9 cellular contexts compared by ENCODE assay signal in genomic region chr5:32709789-32710334, GRCh38. TPM values are rescaled to one million over a fixed set of nuclear protein-coding genes. Genes with fewer than 3 reads are reported as not detected.
A peak's percentile ranks its signal among the peaks of the same experiment; 100 is the strongest.
DNase-seq lines count a peak whose midpoint lies in the region; ATAC-seq and TF ChIP-seq lines count a peak whose summit lies in the region.
"Had no signal": no experiment of that assay in that cellular context is flagged by ENCODE, and none has a peak within 500 bp of the region (broad histone marks: within the 10 kb centered on the region; RNA-seq: fewer than 3 reads in every experiment).

No MANE protein-coding gene starts in this region.

- H3K4me1 ChIP-seq in ectodermal cell (ENCODE audit: control insufficient read depth, insufficient read depth, low read length), result peaks cover 14% of the 10 kb centered on the region

- intact Hi-C loops in lower leg skin (cut with DNase I; ENCODE audit: low total_unique reads), result no loop called here

- H3K4me3 ChIP-seq in ectodermal cell (ENCODE audit: insufficient read depth, low read depth, low read length), result peak overlapping the region; percentile 31
- H3K4me3 ChIP-seq in lower leg skin (ENCODE audit: low read depth, poor library complexity, severe bottlenecking), result peak overlapping the region; percentile 53

- DNase-seq in DMS153 (lab: John Stamatoyannopoulos, UW), result peak; percentile 59
- DNase-seq in NCI-H1092 treated with DMSO at 0.1 percent for 48 hours (lab: John Stamatoyannopoulos, UW), result peak; percentile 57
- peak; percentile 87 for DNase-seq in UCSD-AML1 (lab: John Stamatoyannopoulos, UW; ENCODE audit: unreplicated experiment)
- no peak for DNase-seq in lower leg skin (ENCODE audit: low spot score in 2 of 2)
- DNase-seq in stimulated activated CD4-positive, alpha-beta T cell treated with anti-CD3 and anti-CD28 coated beads, Interleukin-4, amount 100 ng/mL, for 1 hour, result peak; percentile 38
- no peak for DNase-seq in mesenteric fat pad (ENCODE audit: low spot score)

- no peak overlapping the region for H3K27ac ChIP-seq in ectodermal cell (ENCODE audit: insufficient read depth, low read depth, low read length, poor library complexity, severe bottlenecking)

- TF ChIP-seq POLR2A in lower leg skin (IDR thresholded peaks at IDR 0.05), result no peak

- peaks cover 73% of the 10 kb centered on the region for H3K27me3 ChIP-seq in ectodermal cell (ENCODE audit: control insufficient read depth, insufficient read depth, low read length, poor library complexity, severe bottlenecking)

- H3K36me3 ChIP-seq in ectodermal cell (ENCODE audit: control insufficient read depth, insufficient read depth, low read length), result no peaks in the 10 kb centered on the region

- peak; percentile 43 for ATAC-seq in GM21786 (IDR thresholded peaks at IDR 0.05; ENCODE audit: unreplicated experiment)

- 1% methylated on average over 39 of the region's 39 CpGs for WGBS in ectodermal cell, 2 experiments
- 2 to 3% methylated on average over 39 of the region's 39 CpGs for WGBS in lower leg skin, 2 donors

- H3K9me3 ChIP-seq in ectodermal cell (ENCODE audit: control insufficient read depth, low read length), result no peaks in the 10 kb centered on the region

- no peak for TF ChIP-seq CTCF in lower leg skin (IDR thresholded peaks at IDR 0.05)

RNA-seq across cellular contexts. Expression of gene NPR3, which starts 1.3 kb away (rescaled TPM):
- polyA plus RNA-seq in ectodermal cell (2013, experiment 1 of 4), result 3.1 TPM
- polyA plus RNA-seq in ectodermal cell (2013, experiment 2 of 4), result 3.4 TPM
- 4.4 TPM for polyA plus RNA-seq in ectodermal cell (2013, experiment 3 of 4)
- polyA plus RNA-seq in ectodermal cell (2013, experiment 4 of 4), result 6.0 TPM
- total RNA-seq in lower leg skin, result 10 to 100 TPM in 2 of 4 donors, 1 to 10 TPM in 2; 2.4 to 18.8 (median 10.9) TPM
- 43.3 TPM for total RNA-seq in mesenteric fat pad
- total RNA-seq: activated CD8-positive, alpha-beta memory T cell treated with anti-CD3 and anti-CD28 coated beads for 36 hours had no signal

Comparison
In these comparisons a context has a peak if more than half of its experiments do, and no peak if none do; other contexts are left out.
1. DNase-seq: peak in DMS153 (single experiment), NCI-H1092 treated with DMSO at 0.1 percent for 48 hours (single experiment), UCSD-AML1 (single experiment) and stimulated activated CD4-positive, alpha-beta T cell treated with anti-CD3 and anti-CD28 coated beads, Interleukin-4, amount 100 ng/mL, for 1 hour (single experiment); none in lower leg skin (0 of 2) and mesenteric fat pad (single experiment).